8 cellular contexts compared by ENCODE assay signal in the genomic region with DNA sequence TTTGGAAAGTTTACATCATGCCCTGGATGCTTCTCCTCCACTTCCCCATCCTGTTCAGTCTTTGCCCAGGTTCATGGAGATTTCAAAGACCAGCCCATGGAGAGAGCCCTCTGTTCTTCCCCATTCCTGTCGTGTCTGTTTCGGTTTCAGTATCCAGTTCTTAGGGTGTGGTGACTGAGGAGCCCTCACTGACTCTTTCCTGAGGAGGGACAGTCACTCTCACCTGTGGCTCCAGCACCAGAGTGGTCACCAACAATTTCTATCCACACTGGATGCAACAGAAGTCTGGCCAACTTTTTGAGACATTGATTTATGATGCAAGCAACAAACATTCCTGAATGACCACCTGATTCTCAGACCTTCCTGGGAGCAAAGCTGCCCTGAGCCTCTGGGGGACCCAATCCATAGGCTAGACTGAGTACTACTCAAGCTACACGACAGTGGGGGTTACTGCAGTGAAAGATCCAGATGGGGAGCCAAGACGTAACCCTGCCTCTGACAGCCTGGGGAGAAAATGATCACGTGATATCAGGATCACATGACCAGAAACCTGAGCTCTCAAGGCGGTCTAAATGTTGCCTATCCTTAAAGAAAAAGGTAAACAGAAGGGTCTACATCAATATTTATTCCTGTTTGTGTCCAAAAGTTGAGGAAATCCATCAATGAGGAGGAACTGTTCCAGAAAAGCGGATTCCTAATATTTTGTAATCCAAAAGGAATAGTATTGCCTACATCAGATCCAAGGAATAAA.
A peak's percentile ranks its signal among the peaks of the same experiment; 100 is the strongest.
DNase-seq lines count a peak whose midpoint lies in the region; ATAC-seq, FAIRE-seq and TF ChIP-seq lines count a peak whose summit lies in the region.

No MANE protein-coding gene starts in this region.

- peak overlapping the region; percentile 71 to 74 for H3K4me3 Mint-ChIP-seq in stimulated activated naive CD8-positive, alpha-beta T cell treated with anti-CD3 and anti-CD28 coated beads, Interleukin-15, amount 100 ng/mL, for 72 hours

- H4K20me1 ChIP-seq in PC-9 (ENCODE audit: insufficient read depth) (no peaks in the 10 kb centered on the region), fibroblast of lung (ENCODE audit: control insufficient read depth, extremely low read depth, insufficient read depth, low read length) (no peaks in the 10 kb centered on the region)

- CTCF ChIA-PET in PC-9 (lab: Charles Lee), result no interaction called here

- H3K27me3 Mint-ChIP-seq in stimulated activated naive CD8-positive, alpha-beta T cell treated with anti-CD3 and anti-CD28 coated beads, Interleukin-15, amount 100 ng/mL, for 72 hours, result peaks cover 9% of the 10 kb centered on the region

- intact Hi-C loops in PC-9 (cut with micrococcal nuclease; ENCODE audit: unreplicated experiment), result no loop called here

- H3K9ac ChIP-seq in fibroblast of lung (ENCODE audit: insufficient read depth, low read length), result no peak overlapping the region

- H3K27me3 ChIP-seq in PC-9 (ENCODE audit: insufficient read depth, low read depth) (no peaks in the 10 kb centered on the region), fibroblast of lung (ENCODE audit: control insufficient read depth, insufficient read depth, low read length) (no peaks in the 10 kb centered on the region)

- H3K36me3 ChIP-seq in PC-9 (ENCODE audit: low read depth) (no peaks in the 10 kb centered on the region), fibroblast of lung (ENCODE audit: control insufficient read depth, insufficient read depth, low read length) (no peaks in the 10 kb centered on the region)

- H3K27ac Mint-ChIP-seq in stimulated activated naive CD8-positive, alpha-beta T cell treated with anti-CD3 and anti-CD28 coated beads, Interleukin-15, amount 100 ng/mL, for 72 hours, result peak overlapping the region in 1 of 2 donors; percentile 96

- no peak for TF ChIP-seq CTCF in PC-9 (conservative IDR thresholded peaks at IDR 0.05)
- no peak for TF ChIP-seq CTCF in fibroblast of lung (conservative IDR thresholded peaks at IDR 0.05 in 1 of 2, IDR thresholded peaks at IDR 0.05 in 1 of 2; ENCODE audit: low read depth in 1 of 2, low read length in 2 of 2)
- TF ChIP-seq CTCF in omental fat pad (IDR thresholded peaks at IDR 0.05), result no peak
- no peak for TF ChIP-seq CTCF in D721Med (IDR thresholded peaks at IDR 0.05; ENCODE audit: insufficient read depth, missing control alignments)

- no peaks in the 10 kb centered on the region for H3K9me3 Mint-ChIP-seq in stimulated activated naive CD8-positive, alpha-beta T cell treated with anti-CD3 and anti-CD28 coated beads, Interleukin-15, amount 100 ng/mL, for 72 hours

- BruUV-seq in PC-9 (replicated peaks; lab: Mats Ljungman, UMichigan), result no TSS peak

- POLR2A ChIA-PET in PC-9 (lab: Charles Lee; ENCODE audit: unreplicated experiment), result no interaction called here

- ATAC-seq in GM19035 (IDR thresholded peaks at IDR 0.05; ENCODE audit: unreplicated experiment) (peak; percentile 27), HG03460 (IDR thresholded peaks at IDR 0.05; ENCODE audit: unreplicated experiment) (peak; percentile 19), omental fat pad (ENCODE audit: low FRiP score) (no peak)
- peak; percentile 60 for ATAC-seq in stimulated activated naive CD8-positive, alpha-beta T cell treated with anti-CD3 and anti-CD28 coated beads, Interleukin-15, amount 100 ng/mL, for 72 hours

- H2AFZ ChIP-seq in PC-9 (peak overlapping the region; percentile 33; the same call in 1 of the 2 replicates), fibroblast of lung (ENCODE audit: low read length) (peak overlapping the region; percentile 3)

- H3K4me2 ChIP-seq in PC-9 (peak overlapping the region; percentile 44), fibroblast of lung (ENCODE audit: extremely low read depth, insufficient read depth, low read length) (peak overlapping the region; percentile 1)

- no peak overlapping the region for H3K27ac ChIP-seq in PC-9
- no peak overlapping the region for H3K27ac ChIP-seq in fibroblast of lung (ENCODE audit: insufficient read depth, low read length)

- H3K9me3 ChIP-seq in PC-9 (ENCODE audit: insufficient read depth, low read depth) (no peaks in the 10 kb centered on the region), fibroblast of lung (ENCODE audit: control insufficient read depth, insufficient read depth, low read depth, low read length) (no peaks in the 10 kb centered on the region)

- H3K4me1 ChIP-seq in PC-9 (replicated peaks; ENCODE audit: insufficient read depth) (no peaks in the 10 kb centered on the region), fibroblast of lung (ENCODE audit: control insufficient read depth, extremely low read depth, insufficient read depth, low read length) (no peaks in the 10 kb centered on the region)

- H3K9me2 ChIP-seq in PC-9 (ENCODE audit: insufficient read depth), result no peaks in the 10 kb centered on the region

- H3K79me2 ChIP-seq in PC-9 (ENCODE audit: low read depth) (no peaks in the 10 kb centered on the region), fibroblast of lung (ENCODE audit: control insufficient read depth, insufficient read depth, low read length) (no peaks in the 10 kb centered on the region)

- no peak for FAIRE-seq in D721Med (lab: Jason Lieb, UNC)

- H3K4me3 ChIP-seq in PC-9 (no peak overlapping the region; the same call in 1 of the 2 replicates), fibroblast of lung (replicated peaks in 1 of 4; ENCODE audit: control extremely low read depth in 1 of 4, insufficient read depth in 1 of 4, low read depth in 3 of 4, low read length in 4 of 4) (peak overlapping the region in 2 of 4 experiments; percentile 34 to 57)

- no peaks in the 10 kb centered on the region for H3F3A ChIP-seq in PC-9 (ENCODE audit: insufficient read depth, low read depth)

- H3K4me1 Mint-ChIP-seq in stimulated activated naive CD8-positive, alpha-beta T cell treated with anti-CD3 and anti-CD28 coated beads, Interleukin-15, amount 100 ng/mL, for 72 hours, result peaks cover 9% of the 10 kb centered on the region

- DNase-seq in CD1c-positive myeloid dendritic cell (ENCODE audit: extremely low spot score) (peak; percentile 47), PC-9 (peak in 1 of 2 experiments; percentile 0), fibroblast of lung (ENCODE audit: low read depth in 2 of 2) (peak; percentile 37 to 91), omental fat pad (ENCODE audit: low spot score) (no peak), D721Med (ENCODE audit: insufficient read length, low spot score) (no peak)
- peak; percentile 21 to 39 for DNase-seq in stimulated activated naive CD8-positive, alpha-beta T cell treated with anti-CD3 and anti-CD28 coated beads, Interleukin-15, amount 100 ng/mL, for 72 hours

Comparison
In these comparisons a context has a peak if more than half of its experiments do, and no peak if none do; other contexts are left out.
1. DNase-seq: peak in CD1c-positive myeloid dendritic cell (single experiment), fibroblast of lung (2 of 2) and stimulated activated naive CD8-positive, alpha-beta T cell treated with anti-CD3 and anti-CD28 coated beads, Interleukin-15, amount 100 ng/mL, for 72 hours (2 of 2); none in omental fat pad (single experiment) and D721Med (single experiment).